In the genomic region with DNA sequence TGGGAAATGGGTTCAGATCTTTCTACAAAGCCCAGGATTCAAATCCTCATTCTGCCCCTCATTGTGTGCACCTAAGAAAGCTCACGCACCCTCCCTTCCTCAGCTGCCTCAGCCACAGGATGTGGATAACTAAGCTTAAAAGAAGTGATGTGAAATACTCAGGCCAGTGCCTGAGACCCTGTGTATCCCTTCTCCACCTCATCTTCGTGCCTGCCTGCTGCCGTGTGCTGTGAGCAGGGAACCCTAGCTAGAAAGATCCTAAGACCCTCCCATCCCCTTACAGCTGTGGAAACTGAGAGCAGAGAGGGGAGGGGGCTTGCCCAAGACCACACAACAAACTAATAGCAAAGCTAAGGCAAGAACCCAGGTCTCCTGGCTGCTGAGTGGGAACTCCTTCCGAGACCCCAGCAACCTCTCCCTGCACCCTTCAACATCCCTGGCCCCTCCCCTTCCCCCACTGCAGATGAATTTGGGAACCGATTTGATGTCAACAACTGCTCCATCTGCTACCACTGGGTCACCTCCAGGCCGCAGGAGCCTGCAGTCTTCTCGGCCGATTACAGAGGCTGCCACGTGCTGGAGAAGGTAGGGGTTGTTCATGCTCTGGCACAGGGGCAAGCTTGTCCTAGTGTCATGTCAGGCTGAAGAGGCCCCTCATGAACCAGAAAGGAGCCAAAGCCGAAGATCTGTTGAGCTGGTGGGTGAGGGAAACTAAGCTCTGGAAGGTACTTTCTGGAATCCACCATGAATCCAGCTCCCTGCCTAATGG, we compare ENCODE assay signal across 15 cellular contexts. TPM values are rescaled to one million over a fixed set of nuclear protein-coding genes. Genes with fewer than 3 reads are reported as not detected.
"Had no signal": no experiment of that assay in that cellular context is flagged by ENCODE, and none has a peak within 500 bp of the region (broad histone marks: within the 10 kb centered on the region; RNA-seq: fewer than 3 reads in every experiment).

No MANE protein-coding gene starts in this region.

- ATAC-seq: effector memory CD8-positive, alpha-beta T cell; psoas muscle; right lobe of liver had no signal

- DNase-seq: activated CD4-positive, alpha-beta T cell treated with anti-CD3 and anti-CD28 coated beads, Interleukin-2, amount 50 U/mL, for 1 hour; anterior cingulate cortex; brain microvascular endothelial cell; cerebellar nuclear complex; effector memory CD8-positive, alpha-beta T cell; foreskin melanocyte; kidney glomerular epithelial cell; mesendoderm; right lobe of liver; stimulated activated CD4-positive, alpha-beta T cell treated with anti-CD3 and anti-CD28 coated beads, Interleukin-1b, Interleukin-23, amount 100 ng/mL, for 48 hours; thyroid gland had no signal

- FAIRE-seq: urothelium cell line had no signal

- H3K36me3 ChIP-seq: brain microvascular endothelial cell, right lobe of liver, thyroid gland had no signal

- H3K27ac ChIP-seq: brain microvascular endothelial cell, psoas muscle, right lobe of liver, thyroid gland had no signal

- H3K4me3 ChIP-seq: psoas muscle, right lobe of liver, thyroid gland had no signal

- H3K27me3 ChIP-seq: brain microvascular endothelial cell, right lobe of liver, thyroid gland had no signal

- H3K9me3 ChIP-seq: psoas muscle, right lobe of liver, thyroid gland had no signal

RNA-seq across cellular contexts. Expression of a gene that starts 1.5 kb away (rescaled TPM):
- total RNA-seq: fibroblast of lung, liver, right lobe of liver, thyroid gland had no signal
